Comparison of ENCODE assay signal across 7 cellular contexts in genomic region chr18:12179697-12180577, GRCh38.
DNase-seq lines count a peak whose midpoint lies in the region; ATAC-seq, FAIRE-seq and TF ChIP-seq lines count a peak whose summit lies in the region.
"Not testable (repeated sequence)": the region's sequence is repeated elsewhere in the genome, so short reads cannot be mapped to it uniquely, and the experiment has no call there.

No MANE protein-coding gene starts in this region.

- ATAC-seq in GM19043 (IDR thresholded peaks at IDR 0.05; ENCODE audit: low read depth, unreplicated experiment) (peak; percentile 75), GM21381 (IDR thresholded peaks at IDR 0.05; ENCODE audit: unreplicated experiment) (peak; percentile 68), HG02642 (IDR thresholded peaks at IDR 0.05; ENCODE audit: poor library complexity, unreplicated experiment) (peak; percentile 71), HG02981 (IDR thresholded peaks at IDR 0.05; ENCODE audit: unreplicated experiment) (peak; percentile 92), HG03521 (IDR thresholded peaks at IDR 0.05; ENCODE audit: unreplicated experiment) (peak; percentile 53), left lobe of liver (peak; percentile 99)

- FAIRE-seq in GM12891 (lab: Jason Lieb, UNC), result peak; percentile 82

- not testable (repeated sequence) for DNase-seq in GM12891 (ENCODE audit: insufficient read length, low spot score); left lobe of liver (ENCODE audit: low spot score)

- not testable (repeated sequence) for TF ChIP-seq POLR2A in GM12891 (IDR thresholded peaks at IDR 0.05; ENCODE audit: low read depth, low read length)
